ENCODE assay signal across 10 cellular contexts in the genomic region with DNA sequence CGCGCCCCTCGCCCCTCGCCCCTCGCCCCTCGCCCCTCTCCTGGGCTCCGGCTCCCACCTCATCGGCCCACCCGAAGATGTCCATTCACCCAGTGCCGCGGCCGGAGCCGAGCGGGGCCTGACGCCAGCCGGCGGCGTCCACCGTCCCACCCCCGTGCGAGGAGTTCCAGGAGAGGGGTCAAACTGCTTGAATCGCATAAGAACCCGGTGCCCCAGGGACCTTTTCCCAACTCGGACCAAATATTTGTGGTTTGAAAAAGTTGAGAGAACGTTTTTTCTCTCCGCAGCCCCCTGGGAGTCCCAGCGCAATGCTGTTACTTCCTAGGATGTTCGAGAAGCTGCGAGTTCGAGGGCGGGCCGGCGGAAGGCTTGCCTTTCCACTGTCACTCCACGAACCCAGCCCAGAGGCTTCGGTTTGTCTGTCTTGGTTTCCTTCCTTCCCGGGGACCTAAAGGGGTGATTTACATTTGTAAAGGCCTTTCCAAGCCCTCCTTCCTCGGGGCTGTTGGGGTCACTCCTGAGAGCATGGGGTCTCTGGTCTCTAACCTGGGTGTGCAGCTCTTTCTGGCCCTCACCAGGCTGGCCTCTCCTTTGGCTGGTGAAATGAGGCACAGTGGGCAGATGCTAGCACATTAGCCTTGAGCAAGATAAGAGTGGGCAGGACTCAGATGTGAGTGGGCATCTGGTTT. TPM values are rescaled to one million over a fixed set of nuclear protein-coding genes. Genes with fewer than 3 reads are reported as not detected.
DNase-seq lines count a peak whose midpoint lies in the region; ATAC-seq and TF ChIP-seq lines count a peak whose summit lies in the region.
"Had no signal": no experiment of that assay in that cellular context is flagged by ENCODE, and none has a peak within 500 bp of the region (broad histone marks: within the 10 kb centered on the region; RNA-seq: fewer than 3 reads in every experiment).

No MANE protein-coding gene starts in this region.

- H3K9me3 Mint-ChIP-seq in MCF 10A (ENCODE audit: unreplicated experiment) = no peaks in the 10 kb centered on the region
- no peaks in the 10 kb centered on the region for H3K9me3 Mint-ChIP-seq in natural killer cell

- BruUV-seq in MCF 10A (replicated peaks; lab: Mats Ljungman, UMichigan) = no TSS peak

- 43% methylated on average over 17 of the region's 37 CpGs for WGBS in esophagus muscularis mucosa
- WGBS in aorta, 2 donors = 29 to 32% methylated on average over 33 to 37 of the region's 37 CpGs

- intact Hi-C loops in breast epithelium (cut with DNase I; ENCODE audit: low total_unique reads) = no loop called here
- intact Hi-C loops in MCF 10A (cut with micrococcal nuclease) = no loop called here
- intact Hi-C loops in esophagus muscularis mucosa (cut with DNase I) = loop anchor here (10.0 kb wide), 1 partner anchor 255 kb away; no protein-coding TSS in a partner anchor
- intact Hi-C loops in natural killer cell (cut with micrococcal nuclease) = no loop called here
- intact Hi-C loops in aorta (cut with DNase I) = loop anchor here in 1 of 2 donors (10.0 kb wide), 1 partner anchor 255 kb away; no protein-coding TSS in a partner anchor

- no peak overlapping the region for H3K4me3 Mint-ChIP-seq in MCF 10A (ENCODE audit: unreplicated experiment)
- peak overlapping the region; percentile 88 for H3K4me3 Mint-ChIP-seq in natural killer cell

- H3K9me3 ChIP-seq in breast epithelium (no peaks in the 10 kb centered on the region), esophagus muscularis mucosa (no peaks in the 10 kb centered on the region), aorta (ENCODE audit: control insufficient read depth, low read length) (no peaks in the 10 kb centered on the region)

- H3K36me3 Mint-ChIP-seq in MCF 10A (ENCODE audit: insufficient read depth, unreplicated experiment) = no peaks in the 10 kb centered on the region
- no peaks in the 10 kb centered on the region for H3K36me3 Mint-ChIP-seq in natural killer cell

- H3K27ac Mint-ChIP-seq in MCF 10A (ENCODE audit: low read depth, unreplicated experiment) (no peak overlapping the region), natural killer cell (peak overlapping the region; percentile 97)

- H3K36me3 ChIP-seq in breast epithelium (no peaks in the 10 kb centered on the region), esophagus muscularis mucosa (no peaks in the 10 kb centered on the region), aorta (ENCODE audit: control insufficient read depth in 1 of 2, insufficient read depth in 2 of 2, low read length in 1 of 2) (no peaks in the 10 kb centered on the region)

- H3K4me1 Mint-ChIP-seq in MCF 10A (ENCODE audit: insufficient read depth, unreplicated experiment) (peaks cover 6% of the 10 kb centered on the region), natural killer cell (peaks cover 61 to 65% of the 10 kb centered on the region in 2 donors)

- no peak for ATAC-seq in natural killer cell
- peak; percentile 64 for ATAC-seq in aorta (ENCODE audit: low FRiP score)
- ATAC-seq in HG03139 (IDR thresholded peaks at IDR 0.05; ENCODE audit: unreplicated experiment) = no peak
- no peak for ATAC-seq in HG02642 (IDR thresholded peaks at IDR 0.05; ENCODE audit: poor library complexity, unreplicated experiment)

- peaks cover 0 to 7% of the 10 kb centered on the region in 2 donors for H3K4me1 ChIP-seq in breast epithelium
- H3K4me1 ChIP-seq in esophagus muscularis mucosa = peaks cover 43 to 54% (median 52%) of the 10 kb centered on the region in 4 donors
- H3K4me1 ChIP-seq in aorta (ENCODE audit: control insufficient read depth in 1 of 2, insufficient read depth in 2 of 2, low read length in 2 of 2) = no peaks in the 10 kb centered on the region

- CTCF ChIA-PET in MCF 10A (lab: Yijun Ruan, JAX) = no interaction called here

- H3K4me3 ChIP-seq in breast epithelium (peak overlapping the region; percentile 40 to 71 (median 49)), esophagus muscularis mucosa (peak overlapping the region; percentile 50 to 63 (median 54)), aorta (ENCODE audit: low read length in 2 of 2) (peak overlapping the region; percentile 39 to 73)

- TF ChIP-seq CTCF in breast epithelium (IDR thresholded peaks at IDR 0.05) (no peak), MCF 10A (IDR thresholded peaks at IDR 0.05; ENCODE audit: unreplicated experiment) (no peak), esophagus muscularis mucosa (IDR thresholded peaks at IDR 0.05) (peak in 1 of 3 experiments; percentile 4), natural killer cell (IDR thresholded peaks at IDR 0.05) (no peak)

- TF ChIP-seq POLR2A in breast epithelium (IDR thresholded peaks at IDR 0.05) (no peak), esophagus muscularis mucosa (IDR thresholded peaks at IDR 0.05; ENCODE audit: low read depth) (no peak)

- no peak for TF ChIP-seq EP300 in esophagus muscularis mucosa (IDR thresholded peaks at IDR 0.05)

- peaks cover 18% of the 10 kb centered on the region for H3K27me3 Mint-ChIP-seq in MCF 10A (ENCODE audit: insufficient read depth, unreplicated experiment)
- H3K27me3 Mint-ChIP-seq in natural killer cell (ENCODE audit: low read depth in 2 of 2) = peaks cover 0 to 2% of the 10 kb centered on the region in 2 donors

- H3K27me3 ChIP-seq in breast epithelium (no peaks in the 10 kb centered on the region), esophagus muscularis mucosa (peaks cover 0 to 5% (median 0%) of the 10 kb centered on the region in 4 donors), aorta (ENCODE audit: control insufficient read depth in 1 of 2, insufficient read depth in 2 of 2, low read length in 1 of 2) (no peaks in the 10 kb centered on the region)

- H3K27ac ChIP-seq in breast epithelium (peak overlapping the region; percentile 72 to 96), esophagus muscularis mucosa (replicated peaks in 1 of 4) (peak overlapping the region; percentile 66 to 82 (median 79)), aorta (ENCODE audit: low read depth in 1 of 2, low read length in 2 of 2) (no peak overlapping the region)

- DNase-seq in breast epithelium (ENCODE audit: low spot score in 2 of 2) (no peak), MCF 10A (ENCODE audit: unreplicated experiment) (no peak), esophagus muscularis mucosa (ENCODE audit: extremely low spot score) (no peak), natural killer cell (no peak), aorta (peak; percentile 60 to 80), NCI-H748 (lab: John Stamatoyannopoulos, UW; ENCODE audit: unreplicated experiment) (no peak)
- DNase-seq: COR-L47, NCI-H2107 had no signal

- POLR2A ChIA-PET in MCF 10A (lab: Yijun Ruan, JAX) = no interaction called here

RNA-seq across cellular contexts. Expression of gene ETS1, which starts 38.0 kb away (rescaled TPM):
- total RNA-seq in breast epithelium (10 to 100 TPM; 65.6 to 92.1 (median 73.2) TPM), MCF 10A (2022) (63.2 and 82.0 TPM in 2 replicates), esophagus muscularis mucosa (10 to 100 TPM; 39.5 to 74.4 (median 59.7) TPM), natural killer cell (100 to 1,000 TPM; 532 to 684 (median 589) TPM), aorta (100 to 1,000 TPM; 119 to 125 TPM)
- polyA plus RNA-seq in aorta = 10 to 100 TPM; 17.8 to 20.3 TPM

Comparison
In these comparisons a context has a peak if more than half of its experiments do, and no peak if none do; other contexts are left out.
1. DNase-seq: peak in aorta (2 of 2); none in breast epithelium (0 of 2), MCF 10A (single experiment), esophagus muscularis mucosa (single experiment), natural killer cell (single experiment) and NCI-H748 (single experiment).
2. H3K27ac ChIP-seq: peak in breast epithelium (2 of 2) and esophagus muscularis mucosa (4 of 4); none in aorta (0 of 2).
3. Peak in every context shown above with its lines, with median percentiles within 50 percentile points of each other: H3K4me3 ChIP-seq.